ENCODE assay signal across 8 cellular contexts in genomic region chr3:16861432-16861831, GRCh38. TPM values are rescaled to one million over a fixed set of nuclear protein-coding genes. Genes with fewer than 3 reads are reported as not detected.
"Had no signal": no experiment of that assay in that cellular context is flagged by ENCODE, and none has a peak within 500 bp of the region (broad histone marks: within the 10 kb centered on the region; RNA-seq: fewer than 3 reads in every experiment).

No MANE protein-coding gene starts in this region.

- DNase-seq: IMR-90, KBM-7, KG1 had no signal

- H3K27ac ChIP-seq: HL-60 had no signal

- H3K4me3 Mint-ChIP-seq: IgD-negative memory B cell had no signal

- H3K27ac Mint-ChIP-seq: IgD-negative memory B cell had no signal

- H3K27me3 Mint-ChIP-seq: IgD-negative memory B cell had no signal

- FAIRE-seq: HepG2, HTR-8/SVneo, K562 had no signal

- H3K4me3 ChIP-seq: K562 had no signal

- H3K36me3 Mint-ChIP-seq: IgD-negative memory B cell had no signal

- H3K9me3 Mint-ChIP-seq: IgD-negative memory B cell had no signal

- ATAC-seq: HepG2, K562 had no signal

RNA-seq across cellular contexts. Expression of gene PLCL2, which starts 23.3 kb away (rescaled TPM):
- total RNA-seq: HepG2 had no signal
- polyA plus RNA-seq: HepG2 had no signal
